Comparison of ENCODE assay signal across 12 cellular contexts in the genomic region with DNA sequence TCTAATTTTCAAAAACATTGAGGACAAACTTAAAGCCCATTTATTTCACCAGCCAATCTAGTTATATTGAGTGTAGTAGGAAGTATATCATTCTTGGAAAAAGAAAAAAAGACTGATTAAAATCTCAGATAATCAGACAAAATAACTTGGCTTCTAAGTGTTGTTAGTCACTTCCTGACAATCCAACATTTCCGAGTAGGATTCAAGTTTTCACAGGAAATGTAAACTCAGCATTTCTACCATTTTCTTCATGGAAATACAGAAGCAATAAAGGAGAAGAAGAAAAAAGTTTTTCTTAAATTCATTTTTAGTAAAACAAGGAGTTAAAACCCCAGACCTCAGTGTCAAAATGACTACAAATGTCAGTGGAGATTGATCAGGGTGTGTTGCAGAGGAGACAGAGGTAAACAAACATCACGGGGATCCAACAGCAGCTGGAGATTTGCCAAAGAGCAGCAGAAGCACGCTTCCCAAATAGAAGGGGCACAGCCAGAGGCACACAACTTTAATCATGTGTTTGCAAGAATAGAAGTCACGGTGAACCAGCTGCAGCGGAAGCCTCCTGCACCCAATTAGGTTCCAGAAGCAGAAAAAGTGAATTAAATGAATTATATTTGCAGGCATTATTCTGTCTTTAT.
DNase-seq lines count a peak whose midpoint lies in the region; TF ChIP-seq lines count a peak whose summit lies in the region.
"Had no signal": no experiment of that assay in that cellular context is flagged by ENCODE, and none has a peak within 500 bp of the region (broad histone marks: within the 10 kb centered on the region; RNA-seq: fewer than 3 reads in every experiment).

No MANE protein-coding gene starts in this region.

- no peak for TF ChIP-seq CTCF in nephron progenitor cell (IDR thresholded peaks at IDR 0.05)

- H3K36me3 Mint-ChIP-seq in nephron progenitor cell (ENCODE audit: low read depth): peaks cover 11% of the 10 kb centered on the region
- H3K36me3 Mint-ChIP-seq: stimulated activated memory B cell treated with anti-CD40 and anti-IgM and Interleukin-4, amounts not matched to agents 10 μg/mL and 1 μg/mL and 100 μg/mL, for 72 hours had no signal

- H3K4me3 Mint-ChIP-seq in nephron progenitor cell: no peak overlapping the region
- H3K4me3 Mint-ChIP-seq: naive thymus-derived CD4-positive, alpha-beta T cell; stimulated activated memory B cell treated with anti-CD40 and anti-IgM and Interleukin-4, amounts not matched to agents 10 μg/mL and 1 μg/mL and 100 μg/mL, for 72 hours had no signal

- H3K9me3 Mint-ChIP-seq in nephron progenitor cell: peaks cover 33% of the 10 kb centered on the region

- DNase-seq in DMS153 treated with DMSO at 0.1 percent for 48 hours (lab: John Stamatoyannopoulos, UW; ENCODE audit: unreplicated experiment) (peak; percentile 13), NCI-H1105 (lab: John Stamatoyannopoulos, UW) (peak; percentile 68), RPMI7951 (ENCODE audit: low read depth) (peak; percentile 83), fibroblast of peridontal ligament (ENCODE audit: extremely low read depth) (peak; percentile 36), caudate nucleus (lab: John Stamatoyannopoulos, UW) (no peak), MV-4-11 (lab: John Stamatoyannopoulos, UW) (no peak), SW480 (ENCODE audit: low spot score) (no peak), nephron progenitor cell (no peak)
- DNase-seq: activated CD4-positive, alpha-beta T cell treated with anti-CD3 and anti-CD28 coated beads for 4 hours; effector CD4-positive, alpha-beta T cell; naive thymus-derived CD4-positive, alpha-beta T cell had no signal

- H3K27me3 Mint-ChIP-seq in nephron progenitor cell (ENCODE audit: low read depth, poor library complexity): no peaks in the 10 kb centered on the region

- no peak overlapping the region for H3K27ac ChIP-seq in caudate nucleus (ENCODE audit: low read depth, low read length)

- peaks cover 11% of the 10 kb centered on the region for H3K4me1 Mint-ChIP-seq in nephron progenitor cell

- H3K27ac Mint-ChIP-seq in nephron progenitor cell: no peak overlapping the region
- H3K27ac Mint-ChIP-seq: stimulated activated memory B cell treated with anti-CD40 and anti-IgM and Interleukin-4, amounts not matched to agents 10 μg/mL and 1 μg/mL and 100 μg/mL, for 72 hours had no signal

Comparison
In these comparisons a context has a peak if more than half of its experiments do, and no peak if none do; other contexts are left out.
1. DNase-seq: peak in DMS153 treated with DMSO at 0.1 percent for 48 hours (single experiment), NCI-H1105 (single experiment), RPMI7951 (single experiment) and fibroblast of peridontal ligament (single experiment); none in caudate nucleus (0 of 61), MV-4-11 (single experiment), SW480 (single experiment) and nephron progenitor cell (single experiment).